In genomic region chrX:15815779-15816452, GRCh38 we compare ENCODE assay signal across 8 cellular contexts. TPM values are rescaled to one million over a fixed set of nuclear protein-coding genes. Genes with fewer than 3 reads are reported as not detected.
DNase-seq lines count a peak whose midpoint lies in the region; ATAC-seq and TF ChIP-seq lines count a peak whose summit lies in the region.

No MANE protein-coding gene starts in this region.

- H2AFZ ChIP-seq in OCI-LY1 (ENCODE audit: low read length) = no peak overlapping the region

- peaks cover 60% of the 10 kb centered on the region for H3K36me3 ChIP-seq in OCI-LY1 (ENCODE audit: insufficient read depth, low read length)
- H3K36me3 ChIP-seq in naive thymus-derived CD4-positive, alpha-beta T cell (ENCODE audit: control insufficient read depth in 2 of 3, insufficient read depth in 3 of 3, low read length in 3 of 3) = peaks cover 0 to 43% (median 10%) of the 10 kb centered on the region in 3 experiments

- H3K4me1 ChIP-seq in OCI-LY1 (ENCODE audit: insufficient read depth, low read length, severe bottlenecking) = no peaks in the 10 kb centered on the region
- H3K4me1 ChIP-seq in naive thymus-derived CD4-positive, alpha-beta T cell (ENCODE audit: control insufficient read depth in 2 of 2, insufficient read depth in 2 of 2, low read length in 2 of 2) = peaks cover 14 to 26% of the 10 kb centered on the region in 2 donors

- TF ChIP-seq CTCF in HFFc6 (IDR thresholded peaks at IDR 0.05) (peak; percentile 49), OCI-LY1 (IDR thresholded peaks at IDR 0.05; ENCODE audit: low read length) (peak; percentile 46)

- H3K27me3 ChIP-seq in OCI-LY1 (ENCODE audit: insufficient read depth, low read length) = no peaks in the 10 kb centered on the region
- no peaks in the 10 kb centered on the region for H3K27me3 ChIP-seq in naive thymus-derived CD4-positive, alpha-beta T cell (ENCODE audit: control insufficient read depth in 2 of 2, insufficient read depth in 2 of 2, low read length in 2 of 2)

- DNase-seq in Right ventricle myocardium superior (no peak), cardiac septum (ENCODE audit: low spot score) (no peak), HFFc6 (no peak), cerebellar cortex (ENCODE audit: low spot score) (peak; percentile 10), NCI-H187 (lab: John Stamatoyannopoulos, UW) (no peak), NCI-H128 (lab: John Stamatoyannopoulos, UW; ENCODE audit: unreplicated experiment) (no peak)
- DNase-seq in naive thymus-derived CD4-positive, alpha-beta T cell = peak in 5 of 9 donors; percentile 11 to 32 (median 18)

- peak; percentile 82 for ATAC-seq in Right ventricle myocardium superior (ENCODE audit: poor library complexity)
- peak; percentile 82 for ATAC-seq in naive thymus-derived CD4-positive, alpha-beta T cell

- CTCF ChIA-PET in naive thymus-derived CD4-positive, alpha-beta T cell (lab: Charles Lee) = interaction anchor here (0.8 kb wide), 1 partner anchor 32 kb away, joined by 4 read pairs; no protein-coding TSS in a partner anchor

- no peak overlapping the region for H3K4me3 Mint-ChIP-seq in HFFc6
- peak overlapping the region in 5 of 10 donors; percentile 13 to 63 (median 39) for H3K4me3 Mint-ChIP-seq in naive thymus-derived CD4-positive, alpha-beta T cell

- intact Hi-C loops in Right ventricle myocardium superior (cut with DNase I) = no loop called here
- intact Hi-C loops in cardiac septum (cut with DNase I) = no loop called here
- intact Hi-C loops in naive thymus-derived CD4-positive, alpha-beta T cell (cut with micrococcal nuclease) = loop anchor here (1.0 to 2.0 kb wide), 6 partner anchors 25 to 879 kb away; partner anchors contain the start of genes ZRSR2 (in 2 of the 2) and AP1S2 (in 1 of the 2)

- H3K9ac ChIP-seq in OCI-LY1 (ENCODE audit: low read length) = no peak overlapping the region

- H3K36me3 Mint-ChIP-seq in HFFc6 (ENCODE audit: low read depth) = peaks cover 15% of the 10 kb centered on the region; the same call in 1 of the 2 replicates
- peaks cover 0 to 56% (median 22%) of the 10 kb centered on the region in 5 donors for H3K36me3 Mint-ChIP-seq in naive thymus-derived CD4-positive, alpha-beta T cell

- no peaks in the 10 kb centered on the region for H3K79me2 ChIP-seq in OCI-LY1 (ENCODE audit: insufficient read depth, low read length)

- no peaks in the 10 kb centered on the region for H3F3A ChIP-seq in OCI-LY1 (ENCODE audit: insufficient read depth, low read length)

- no peaks in the 10 kb centered on the region for H3K9me2 ChIP-seq in OCI-LY1 (ENCODE audit: low read depth, low read length)

- no peak overlapping the region for H3K4me2 ChIP-seq in OCI-LY1 (ENCODE audit: low read length)

- no peak overlapping the region; the same call in 1 of the 2 replicates for H3K27ac Mint-ChIP-seq in HFFc6
- peak overlapping the region; percentile 24 to 88 (median 52) for H3K27ac Mint-ChIP-seq in naive thymus-derived CD4-positive, alpha-beta T cell

- H3K4me3 ChIP-seq in OCI-LY1 (ENCODE audit: low read depth, low read length, poor library complexity, severe bottlenecking) = no peak overlapping the region
- no peak overlapping the region for H3K4me3 ChIP-seq in naive thymus-derived CD4-positive, alpha-beta T cell (ENCODE audit: low read length)

- H3K9me3 ChIP-seq in OCI-LY1 (ENCODE audit: low read length) = no peaks in the 10 kb centered on the region
- H3K9me3 ChIP-seq in naive thymus-derived CD4-positive, alpha-beta T cell (ENCODE audit: control insufficient read depth in 2 of 3, low read length in 3 of 3) = no peaks in the 10 kb centered on the region

- no peaks in the 10 kb centered on the region for H3K27me3 Mint-ChIP-seq in HFFc6 (ENCODE audit: insufficient read depth)
- H3K27me3 Mint-ChIP-seq in naive thymus-derived CD4-positive, alpha-beta T cell = no peaks in the 10 kb centered on the region

- H3K4me1 Mint-ChIP-seq in HFFc6 (ENCODE audit: low read depth) = peaks cover 8% of the 10 kb centered on the region; the same call in 1 of the 2 replicates
- peaks cover 6 to 47% (median 36%) of the 10 kb centered on the region in 7 donors for H3K4me1 Mint-ChIP-seq in naive thymus-derived CD4-positive, alpha-beta T cell

- H3K27ac ChIP-seq in OCI-LY1 (ENCODE audit: low read depth, low read length, poor library complexity, severe bottlenecking) = no peak overlapping the region
- no peak overlapping the region for H3K27ac ChIP-seq in naive thymus-derived CD4-positive, alpha-beta T cell (ENCODE audit: low read depth, low read length)

- no peaks in the 10 kb centered on the region for H4K20me1 ChIP-seq in OCI-LY1 (ENCODE audit: insufficient read depth, low read length)

- H3K9me3 Mint-ChIP-seq in HFFc6 = no peaks in the 10 kb centered on the region
- H3K9me3 Mint-ChIP-seq in naive thymus-derived CD4-positive, alpha-beta T cell = no peaks in the 10 kb centered on the region

- POLR2A ChIA-PET in naive thymus-derived CD4-positive, alpha-beta T cell (lab: Charles Lee) = interaction anchor here (0.7 to 1.0 kb wide), 3 partner anchors 39 to 73 kb away, joined by 3 read pairs; no protein-coding TSS in a partner anchor

RNA-seq across cellular contexts. Expression of gene ZRSR2, which starts 25.6 kb away (rescaled TPM):
- total RNA-seq in Right ventricle myocardium superior (6.8 TPM), cardiac septum (10.7 TPM)
- total RNA-seq in HFFc6 (2021; fragmentation: NEBNext Ultra II Directional; extraction: Animal tissue kit (Norgen Biotek cat#: 25700)) = 1 to 10 TPM; 5.1 to 7.0 (median 5.6) TPM
- 10 to 100 TPM; 20.8 to 31.7 (median 25.4) TPM for total RNA-seq in naive thymus-derived CD4-positive, alpha-beta T cell
- polyA plus RNA-seq in naive thymus-derived CD4-positive, alpha-beta T cell = 10 to 100 TPM; 24.7 to 46.0 TPM

RNA-seq across cellular contexts. Expression of gene AP1S2, which starts 38.7 kb away (rescaled TPM):
- 117 TPM for total RNA-seq in Right ventricle myocardium superior
- 198 TPM for total RNA-seq in cardiac septum
- total RNA-seq in HFFc6 (2021; fragmentation: NEBNext Ultra II Directional; extraction: Animal tissue kit (Norgen Biotek cat#: 25700)) = 10 to 100 TPM; 18.5 to 23.0 (median 20.7) TPM
- total RNA-seq in naive thymus-derived CD4-positive, alpha-beta T cell = 10 to 100 TPM; 21.2 to 75.8 (median 25.4) TPM
- 10 to 100 TPM; 24.4 to 31.4 TPM for polyA plus RNA-seq in naive thymus-derived CD4-positive, alpha-beta T cell

Comparison
In these comparisons a context has a peak if more than half of its experiments do, and no peak if none do; other contexts are left out.
1. DNase-seq: peak in cerebellar cortex (single experiment) and naive thymus-derived CD4-positive, alpha-beta T cell (5 of 9); none in Right ventricle myocardium superior (single experiment), cardiac septum (single experiment), HFFc6 (single experiment), NCI-H187 (0 of 2) and NCI-H128 (single experiment).
2. intact Hi-C loops: an anchor here in naive thymus-derived CD4-positive, alpha-beta T cell (1.0 to 2.0 kb wide); none called in Right ventricle myocardium superior and cardiac septum.